In genomic region chr1:156020293-156021086, GRCh38 we compare ENCODE assay signal across 1 cellular context.
A peak's percentile ranks its signal among the peaks of the same experiment; 100 is the strongest.
TF ChIP-seq lines count a peak whose summit lies in the region.

Gene SSR2, minus strand, starts transcription at chr1:156020951. Its CDS starts 784 bp downstream, at chr1:156020167.

TF ChIP-seq in K562, 482 proteins besides CTCF, POLR2A, EP300 and RAD21 (continued from another document and continues in another):
- TF ChIP-seq ZNF318 (IDR thresholded peaks at IDR 0.05; ENCODE audit: borderline replicate concordance in 1 of 2, low read depth in 1 of 2) (no peak), SMAD4 (CRISPR knock-in tag; conservative IDR thresholded peaks at IDR 0.05) (no peak), ZFPM2 (CRISPR knock-in tag; IDR thresholded peaks at IDR 0.05) (no peak), ELF4 (CRISPR knock-in tag; IDR thresholded peaks at IDR 0.05) (no peak), ZFP30 (CRISPR knock-in tag; IDR thresholded peaks at IDR 0.05; ENCODE audit: borderline replicate concordance) (no peak), ZNF511 (CRISPR knock-in tag; IDR thresholded peaks at IDR 0.05) (peak; percentile 51; the same call in 1 of the 2 replicates), ETV1 (tag; conservative IDR thresholded peaks at IDR 0.05; ENCODE audit: low read depth) (peak; percentile 86), ZBTB9 (CRISPR knock-in tag; IDR thresholded peaks at IDR 0.05) (0 out of 2 replicates have a peak, but pooled peaks have one; percentile 15), RBFOX2 (IDR thresholded peaks at IDR 0.05; ENCODE audit: low read depth, low read length) (peak; percentile 90), ETS2 (tag; IDR thresholded peaks at IDR 0.05; ENCODE audit: borderline replicate concordance, poor library complexity, severe bottlenecking) (no peak), POLR2B (IDR thresholded peaks at IDR 0.05; ENCODE audit: low read depth, partially characterized antibody) (peak; percentile 83), CBX8 (IDR thresholded peaks at IDR 0.05; ENCODE audit: borderline replicate concordance, extremely low read depth, low read depth, low read length, poor library complexity, severe bottlenecking) (no peak), TSHZ1 (CRISPR knock-in tag; IDR thresholded peaks at IDR 0.05) (no peak), RNF219 (CRISPR knock-in tag; IDR thresholded peaks at IDR 0.05) (no peak), PURB (CRISPR knock-in tag; IDR thresholded peaks at IDR 0.05; ENCODE audit: low read depth) (no peak), WHSC1 (IDR thresholded peaks at IDR 0.05; ENCODE audit: low read length) (no peak), PTRF (tag; IDR thresholded peaks at IDR 0.05) (no peak), TBP (optimal IDR thresholded peaks at IDR 0.05; ENCODE audit: low read depth, low read length) (peak; percentile 59), TCF7 (IDR thresholded peaks at IDR 0.05; ENCODE audit: borderline replicate concordance) (peak; percentile 96), SRSF9 (IDR thresholded peaks at IDR 0.05; ENCODE audit: borderline replicate concordance, low read depth, low read length) (no peak), ZNF174 (CRISPR knock-in tag; IDR thresholded peaks at IDR 0.05) (no peak), MCM2 (IDR thresholded peaks at IDR 0.05; ENCODE audit: low read depth) (no peak), C11orf30 (IDR thresholded peaks at IDR 0.05; ENCODE audit: low read depth) (peak; percentile 20; the same call in 1 of the 2 replicates), IRF9 (tag; IDR thresholded peaks at IDR 0.05) (no peak), SMAD1 (IDR thresholded peaks at IDR 0.05; ENCODE audit: low read depth, low read length, partially characterized antibody) (peak; percentile 53), CBX3 (IDR thresholded peaks at IDR 0.05; ENCODE audit: borderline replicate concordance in 1 of 2, low read length in 2 of 2) (no peak), SIN3A (IDR thresholded peaks at IDR 0.05; ENCODE audit: borderline replicate concordance in 2 of 2, control insufficient read depth in 1 of 2, low read depth in 2 of 2, low read length in 2 of 2) (peak; percentile 67 to 75; a peak in 3 of 4 replicates), ERF (CRISPR knock-in tag; IDR thresholded peaks at IDR 0.05) (no peak), FOSL1 (tag; conservative IDR thresholded peaks at IDR 0.05) (no peak), ID3 (CRISPR knock-in tag; IDR thresholded peaks at IDR 0.05) (no peak), ID3 (tag; IDR thresholded peaks at IDR 0.05) (no peak), SAFB2 (IDR thresholded peaks at IDR 0.05; ENCODE audit: borderline replicate concordance, low read depth, low read length, severe bottlenecking) (no peak), MYC (IDR thresholded peaks at IDR 0.05; ENCODE audit: low read depth, low read length) (peak; percentile 67), MYC (CRISPR knock-in tag; IDR thresholded peaks at IDR 0.05; ENCODE audit: borderline replicate concordance, low read depth) (no peak), TFAP4 (CRISPR knock-in tag; IDR thresholded peaks at IDR 0.05; ENCODE audit: borderline replicate concordance) (peak; percentile 39; the same call in 1 of the 2 replicates), ZFP1 (CRISPR knock-in tag; IDR thresholded peaks at IDR 0.05) (no peak)
